1 cellular context compared by ENCODE assay signal in the genomic region with DNA sequence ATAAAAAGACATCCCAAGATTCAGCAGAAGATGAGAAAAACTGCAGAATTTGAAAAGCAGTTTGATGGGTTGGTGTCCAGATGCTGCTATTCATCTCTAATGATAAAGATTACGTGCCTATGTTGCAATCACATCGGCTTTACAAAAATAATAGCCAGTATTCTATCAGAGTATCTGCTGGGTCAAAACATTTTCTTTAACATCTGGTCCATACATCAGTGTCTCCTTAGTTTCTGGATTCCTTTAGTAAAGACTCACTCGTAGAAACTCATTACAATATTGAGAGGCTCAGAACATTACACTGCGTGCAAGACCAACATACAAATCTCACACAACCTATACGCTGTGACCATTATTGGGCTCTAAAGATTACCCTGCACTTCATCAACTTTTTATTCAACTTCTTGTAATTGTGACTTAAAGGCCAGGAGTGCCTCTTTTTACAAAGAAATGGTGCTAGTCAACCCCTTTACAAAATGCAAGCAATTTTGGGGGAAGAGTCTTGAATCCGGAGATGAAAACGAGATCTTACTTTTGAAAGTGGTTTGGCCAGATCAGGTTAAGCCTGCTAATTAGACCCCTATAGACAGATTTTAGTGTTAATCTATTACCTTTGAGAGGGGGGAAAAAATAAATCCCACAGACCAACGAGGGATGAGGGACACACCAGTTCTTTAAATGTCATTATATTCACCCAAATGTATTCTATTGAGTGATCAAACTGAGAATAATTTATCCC.
TF ChIP-seq lines count a peak whose summit lies in the region.

No MANE protein-coding gene starts in this region.

TF ChIP-seq in endothelial cell of umbilical vein, 7 proteins besides CTCF, POLR2A, EP300 and RAD21:
- TF ChIP-seq MAX (IDR thresholded peaks at IDR 0.05; ENCODE audit: insufficient read depth, insufficient read length) = no peak
- no peak for TF ChIP-seq FOS (IDR thresholded peaks at IDR 0.05; ENCODE audit: borderline replicate concordance, insufficient read depth, low read length)
- no peak for TF ChIP-seq JUN (IDR thresholded peaks at IDR 0.05; ENCODE audit: borderline replicate concordance, insufficient read depth, insufficient read length, low read depth)
- no peak for TF ChIP-seq MYC (IDR thresholded peaks at IDR 0.05; ENCODE audit: low read depth, low read length)
- no peak for TF ChIP-seq POLR2AphosphoS5 (IDR thresholded peaks at IDR 0.05; ENCODE audit: insufficient read depth, low read depth, low read length)
- no peak for TF ChIP-seq GATA2 (IDR thresholded peaks at IDR 0.05; ENCODE audit: insufficient read depth, insufficient read length, low read depth, low read length)
